18 cellular contexts compared by ENCODE assay signal in the genomic region with DNA sequence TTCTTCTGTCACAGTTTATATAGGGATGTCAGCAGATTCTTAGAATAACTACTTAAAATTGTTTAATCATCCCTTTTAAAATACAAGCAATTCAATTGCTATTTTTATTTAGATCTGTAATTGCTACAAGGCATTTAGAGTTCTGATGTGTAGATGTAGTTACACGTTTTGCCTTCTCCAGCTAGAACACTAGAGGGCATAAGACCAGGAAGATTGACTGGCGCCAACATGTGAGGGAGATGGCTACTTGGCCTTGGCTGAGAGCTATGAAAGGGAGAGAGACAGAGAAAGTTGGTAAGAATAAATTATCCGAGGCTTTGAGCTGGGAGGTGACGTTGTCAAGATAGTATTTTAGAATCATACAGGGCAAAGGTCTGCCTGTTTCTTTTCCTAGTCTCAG.
DNase-seq lines count a peak whose midpoint lies in the region; ATAC-seq and TF ChIP-seq lines count a peak whose summit lies in the region.
"Had no signal": no experiment of that assay in that cellular context is flagged by ENCODE, and none has a peak within 500 bp of the region (broad histone marks: within the 10 kb centered on the region; RNA-seq: fewer than 3 reads in every experiment).

No MANE protein-coding gene starts in this region.

- DNase-seq in DMS53 (lab: John Stamatoyannopoulos, UW), result peak; percentile 8
- DNase-seq in DMS53 treated with DMSO at 0.1 percent for 48 hours (lab: John Stamatoyannopoulos, UW; ENCODE audit: unreplicated experiment), result no peak
- DNase-seq in RWPE2 (ENCODE audit: low spot score), result no peak
- DNase-seq in nephron progenitor cell, result no peak
- no peak for DNase-seq in left ventricle myocardium inferior
- DNase-seq in adrenal gland, result no peak
- DNase-seq in smooth muscle cell (lab: John Stamatoyannopoulos, UW; ENCODE audit: unreplicated experiment), result no peak
- DNase-seq: 8988T; activated CD4-positive, alpha-beta T cell treated with anti-CD3 and anti-CD28 coated beads, Interleukin-2, amount 50 U/mL, for 4 hours; activated naive CD4-positive, alpha-beta T cell; activated T-cell treated with anti-CD3 and anti-CD28 coated beads for 4 hours; mucosa of descending colon; NCI-H2029 treated with DMSO at 0.1 percent for 48 hours; NCI-H510A treated with DMSO at 0.1 percent for 48 hours; nucleus accumbens; retina had no signal

- no peak overlapping the region for H3K4me3 Mint-ChIP-seq in nephron progenitor cell

- H3K79me2 ChIP-seq in smooth muscle cell (ENCODE audit: low read depth), result no peaks in the 10 kb centered on the region

- no peaks in the 10 kb centered on the region for H3K9me3 ChIP-seq in RWPE2 (ENCODE audit: severe bottlenecking)
- no peaks in the 10 kb centered on the region for H3K9me3 ChIP-seq in left ventricle myocardium inferior (replicated peaks)
- no peaks in the 10 kb centered on the region for H3K9me3 ChIP-seq in adrenal gland (replicated peaks in 1 of 3)
- no peaks in the 10 kb centered on the region for H3K9me3 ChIP-seq in smooth muscle cell (replicated peaks; ENCODE audit: low read depth)
- H3K9me3 ChIP-seq: mucosa of descending colon had no signal

- TF ChIP-seq POLR2A in adrenal gland (IDR thresholded peaks at IDR 0.05), result no peak

- TF ChIP-seq CTCF in LNCAP (IDR thresholded peaks at IDR 0.05) (0 out of 2 replicates have a peak, but pooled peaks have one; percentile 21), RWPE2 (IDR thresholded peaks at IDR 0.05; ENCODE audit: poor library complexity, severe bottlenecking) (peak; percentile 19), nephron progenitor cell (IDR thresholded peaks at IDR 0.05) (peak; percentile 15), left ventricle myocardium inferior (IDR thresholded peaks at IDR 0.05; ENCODE audit: borderline replicate concordance) (no peak), adrenal gland (IDR thresholded peaks at IDR 0.05) (no peak), smooth muscle cell (IDR thresholded peaks at IDR 0.05; ENCODE audit: borderline replicate concordance, insufficient read depth, poor library complexity, severe bottlenecking) (no peak)

- H3K27me3 ChIP-seq in RWPE2 (ENCODE audit: insufficient read depth, poor library complexity, severe bottlenecking) (no peaks in the 10 kb centered on the region), left ventricle myocardium inferior (ENCODE audit: low read depth) (no peaks in the 10 kb centered on the region), adrenal gland (no peaks in the 10 kb centered on the region), smooth muscle cell (ENCODE audit: low read depth) (no peaks in the 10 kb centered on the region)

- H3K27ac ChIP-seq in RWPE2 (ENCODE audit: poor library complexity, severe bottlenecking), result no peak overlapping the region
- H3K27ac ChIP-seq in left ventricle myocardium inferior (replicated peaks), result no peak overlapping the region
- no peak overlapping the region for H3K27ac ChIP-seq in adrenal gland
- H3K27ac ChIP-seq in smooth muscle cell (ENCODE audit: low read depth), result no peak overlapping the region
- H3K27ac ChIP-seq: RWPE1 had no signal

- H3K4me1 Mint-ChIP-seq in nephron progenitor cell, result no peaks in the 10 kb centered on the region

- H3K9me3 Mint-ChIP-seq in nephron progenitor cell, result peaks cover 13% of the 10 kb centered on the region

- H3F3A ChIP-seq in smooth muscle cell (ENCODE audit: low read depth), result no peaks in the 10 kb centered on the region

- H3K36me3 Mint-ChIP-seq in nephron progenitor cell (ENCODE audit: low read depth), result no peaks in the 10 kb centered on the region

- intact Hi-C loops in left ventricle myocardium inferior (cut with micrococcal nuclease) (no loop called here), adrenal gland (cut with DNase I) (no loop called here)

- H2AFZ ChIP-seq in smooth muscle cell (ENCODE audit: low read depth), result no peak overlapping the region

- no peaks in the 10 kb centered on the region for H3K4me1 ChIP-seq in RWPE2 (ENCODE audit: insufficient read depth, poor library complexity, severe bottlenecking)
- no peaks in the 10 kb centered on the region for H3K4me1 ChIP-seq in left ventricle myocardium inferior
- H3K4me1 ChIP-seq in adrenal gland (replicated peaks in 1 of 2), result no peaks in the 10 kb centered on the region
- H3K4me1 ChIP-seq in smooth muscle cell (ENCODE audit: low read depth), result no peaks in the 10 kb centered on the region

- H3K27ac Mint-ChIP-seq in nephron progenitor cell, result no peak overlapping the region

- no peaks in the 10 kb centered on the region for H4K20me1 ChIP-seq in smooth muscle cell (ENCODE audit: low read depth)

- H3K4me2 ChIP-seq in smooth muscle cell, result no peak overlapping the region

- H3K4me3 ChIP-seq in RWPE2 (ENCODE audit: severe bottlenecking), result no peak overlapping the region
- no peak overlapping the region for H3K4me3 ChIP-seq in left ventricle myocardium inferior
- H3K4me3 ChIP-seq in adrenal gland, result no peak overlapping the region
- H3K4me3 ChIP-seq in smooth muscle cell, result no peak overlapping the region
- H3K4me3 ChIP-seq: mucosa of descending colon had no signal

- H3K27me3 Mint-ChIP-seq in nephron progenitor cell (ENCODE audit: low read depth, poor library complexity), result no peaks in the 10 kb centered on the region

- H3K9ac ChIP-seq in smooth muscle cell (ENCODE audit: low read depth), result no peak overlapping the region

- WGBS in adrenal gland, 4 donors, result 53 to 65% (median 60%) methylated on average over 4 of the region's 4 CpGs
- WGBS in smooth muscle cell (ENCODE audit: low lambda C conversion rate), result 82% methylated on average over 4 of the region's 4 CpGs

- ATAC-seq in RWPE2 (ENCODE audit: low read depth), result no peak
- ATAC-seq: mucosa of descending colon had no signal

- H3K36me3 ChIP-seq in RWPE2 (ENCODE audit: low read depth) (no peaks in the 10 kb centered on the region), left ventricle myocardium inferior (no peaks in the 10 kb centered on the region), adrenal gland (replicated peaks in 1 of 2) (no peaks in the 10 kb centered on the region), smooth muscle cell (ENCODE audit: low read depth) (no peaks in the 10 kb centered on the region)

Comparison
In these comparisons a context has a peak if more than half of its experiments do, and no peak if none do; other contexts are left out.
1. CTCF ChIP-seq: peak in LNCAP (single experiment), RWPE2 (single experiment) and nephron progenitor cell (single experiment); none in left ventricle myocardium inferior (single experiment), adrenal gland (0 of 6) and smooth muscle cell (single experiment).